In genomic region chr1:65068202-65069011, GRCh38 we compare ENCODE assay signal across 8 cellular contexts.
DNase-seq lines count a peak whose midpoint lies in the region; ATAC-seq, FAIRE-seq and TF ChIP-seq lines count a peak whose summit lies in the region.

No MANE protein-coding gene starts in this region.

- ATAC-seq in foreskin keratinocyte = no peak

- H3K27ac Mint-ChIP-seq in activated T-helper 1 cell treated with anti-CD3 and anti-CD28 coated beads, Interleukin-12 subunit alpha, Interleukin-12 subunit beta, Interleukin-2, Interleukin-4 antibody, amounts not matched to agents 30 ng/mL and 10 ng/mL and 1 ng/mL, durations not matched to agents 14 hours and 24 hours and 36 hours = peak overlapping the region; percentile 95
- peak overlapping the region; percentile 96 for H3K27ac Mint-ChIP-seq in progenitor cell of endocrine pancreas

- DNase-seq in AG04450 (ENCODE audit: low read depth, low spot score) (no peak), LoVo (ENCODE audit: low spot score) (peak; percentile 26), frontal cortex (ENCODE audit: low spot score in 2 of 2) (peak; percentile 16 to 44), progenitor cell of endocrine pancreas (ENCODE audit: low spot score, unreplicated experiment) (no peak), NCI-H1436 (lab: John Stamatoyannopoulos, UW) (no peak), foreskin keratinocyte (no peak)
- no peak for DNase-seq in activated T-helper 1 cell treated with anti-CD3 and anti-CD28 coated beads, Interleukin-12 subunit alpha, Interleukin-12 subunit beta, Interleukin-2, Interleukin-4 antibody, amounts not matched to agents 30 ng/mL and 10 ng/mL and 1 ng/mL, durations not matched to agents 14 hours and 24 hours and 36 hours (ENCODE audit: low spot score)

- H3K36me3 Mint-ChIP-seq in activated T-helper 1 cell treated with anti-CD3 and anti-CD28 coated beads, Interleukin-12 subunit alpha, Interleukin-12 subunit beta, Interleukin-2, Interleukin-4 antibody, amounts not matched to agents 30 ng/mL and 10 ng/mL and 1 ng/mL, durations not matched to agents 14 hours and 24 hours and 36 hours (ENCODE audit: low read depth) = peaks cover 3% of the 10 kb centered on the region
- H3K36me3 Mint-ChIP-seq in progenitor cell of endocrine pancreas (ENCODE audit: insufficient read depth) = no peaks in the 10 kb centered on the region

- peaks cover 16% of the 10 kb centered on the region for H3K27me3 ChIP-seq in AG04450 (ENCODE audit: control insufficient read depth, insufficient read depth, low read length)
- H3K27me3 ChIP-seq in foreskin keratinocyte = peaks cover 35% of the 10 kb centered on the region

- H3K4me3 ChIP-seq in AG04450 (ENCODE audit: low read depth, low read length) (peak overlapping the region; percentile 75), GM08714 (ENCODE audit: low read length) (peak overlapping the region; percentile 87)

- CTCF ChIA-PET in AG04450 (lab: Charles Lee) = interaction anchor here (0.6 kb wide), 1 partner anchor 796 kb away, joined by 3 read pairs; no protein-coding TSS in a partner anchor

- POLR2A ChIA-PET in AG04450 (lab: Yijun Ruan, JAX) = no interaction called here

- H3K9me3 Mint-ChIP-seq in activated T-helper 1 cell treated with anti-CD3 and anti-CD28 coated beads, Interleukin-12 subunit alpha, Interleukin-12 subunit beta, Interleukin-2, Interleukin-4 antibody, amounts not matched to agents 30 ng/mL and 10 ng/mL and 1 ng/mL, durations not matched to agents 14 hours and 24 hours and 36 hours = no peaks in the 10 kb centered on the region
- no peaks in the 10 kb centered on the region for H3K9me3 Mint-ChIP-seq in progenitor cell of endocrine pancreas (ENCODE audit: low read depth)

- H3K4me1 ChIP-seq in foreskin keratinocyte = no peaks in the 10 kb centered on the region

- peaks cover 41% of the 10 kb centered on the region for H3K4me1 Mint-ChIP-seq in activated T-helper 1 cell treated with anti-CD3 and anti-CD28 coated beads, Interleukin-12 subunit alpha, Interleukin-12 subunit beta, Interleukin-2, Interleukin-4 antibody, amounts not matched to agents 30 ng/mL and 10 ng/mL and 1 ng/mL, durations not matched to agents 14 hours and 24 hours and 36 hours (ENCODE audit: low read depth)
- H3K4me1 Mint-ChIP-seq in progenitor cell of endocrine pancreas (ENCODE audit: low read depth) = peaks cover 18% of the 10 kb centered on the region

- peak overlapping the region; percentile 89 for H3K4me3 Mint-ChIP-seq in activated T-helper 1 cell treated with anti-CD3 and anti-CD28 coated beads, Interleukin-12 subunit alpha, Interleukin-12 subunit beta, Interleukin-2, Interleukin-4 antibody, amounts not matched to agents 30 ng/mL and 10 ng/mL and 1 ng/mL, durations not matched to agents 14 hours and 24 hours and 36 hours
- H3K4me3 Mint-ChIP-seq in progenitor cell of endocrine pancreas (ENCODE audit: low read depth) = peak overlapping the region; percentile 90

- TF ChIP-seq CTCF in AG04450 (IDR thresholded peaks at IDR 0.05; ENCODE audit: low read depth, low read length) (no peak), progenitor cell of endocrine pancreas (IDR thresholded peaks at IDR 0.05; ENCODE audit: unreplicated experiment) (no peak), foreskin keratinocyte (conservative IDR thresholded peaks at IDR 0.05) (no peak)

- H3K9me3 ChIP-seq in AG04450 (ENCODE audit: control insufficient read depth, insufficient read depth, low read length) = no peaks in the 10 kb centered on the region

- no peak overlapping the region for H3K27ac ChIP-seq in AG04450 (ENCODE audit: low read depth, low read length)
- no peak overlapping the region for H3K27ac ChIP-seq in foreskin keratinocyte

- intact Hi-C loops in activated T-helper 1 cell treated with anti-CD3 and anti-CD28 coated beads, Interleukin-12 subunit alpha, Interleukin-12 subunit beta, Interleukin-2, Interleukin-4 antibody, amounts not matched to agents 30 ng/mL and 10 ng/mL and 1 ng/mL, durations not matched to agents 14 hours and 24 hours and 36 hours (cut with micrococcal nuclease) = loop anchor here (2.0 to 10.0 kb wide), 8 partner anchors 66 to 1476 kb away; partner anchors contain the start of gene PGM1

- no peak for FAIRE-seq in frontal cortex (lab: Jason Lieb, UNC)

- peaks cover 5% of the 10 kb centered on the region for H3K27me3 Mint-ChIP-seq in activated T-helper 1 cell treated with anti-CD3 and anti-CD28 coated beads, Interleukin-12 subunit alpha, Interleukin-12 subunit beta, Interleukin-2, Interleukin-4 antibody, amounts not matched to agents 30 ng/mL and 10 ng/mL and 1 ng/mL, durations not matched to agents 14 hours and 24 hours and 36 hours (ENCODE audit: insufficient read depth)
- peaks cover 26% of the 10 kb centered on the region for H3K27me3 Mint-ChIP-seq in progenitor cell of endocrine pancreas

Comparison
In these comparisons a context has a peak if more than half of its experiments do, and no peak if none do; other contexts are left out.
1. DNase-seq: peak in LoVo (single experiment) and frontal cortex (2 of 2); none in AG04450 (single experiment), activated T-helper 1 cell treated with anti-CD3 and anti-CD28 coated beads, Interleukin-12 subunit alpha, Interleukin-12 subunit beta, Interleukin-2, Interleukin-4 antibody, amounts not matched to agents 30 ng/mL and 10 ng/mL and 1 ng/mL, durations not matched to agents 14 hours and 24 hours and 36 hours (single experiment), progenitor cell of endocrine pancreas (single experiment), NCI-H1436 (single experiment) and foreskin keratinocyte (0 of 2).